ENCODE assay signal across 16 cellular contexts in genomic region chr14:23380197-23381016, GRCh38. TPM values are rescaled to one million over a fixed set of nuclear protein-coding genes. Genes with fewer than 3 reads are reported as not detected.
DNase-seq lines count a peak whose midpoint lies in the region; ATAC-seq and TF ChIP-seq lines count a peak whose summit lies in the region.
"Had no signal": no experiment of that assay in that cellular context is flagged by ENCODE, and none has a peak within 500 bp of the region (broad histone marks: within the 10 kb centered on the region; RNA-seq: fewer than 3 reads in every experiment).

No MANE protein-coding gene starts in this region.

- 39 to 49% methylated on average over 16 of the region's 16 CpGs for WGBS in heart right ventricle, 2 donors

- peak in 5 of 9 donors; percentile 1 to 11 (median 7) for TF ChIP-seq CTCF in heart right ventricle (IDR thresholded peaks at IDR 0.05)
- peak; percentile 0 for TF ChIP-seq CTCF in osteocyte (IDR thresholded peaks at IDR 0.05)

- H3K4me3 ChIP-seq in heart right ventricle, result no peak overlapping the region
- H3K4me3 ChIP-seq: gastroesophageal sphincter, upper lobe of left lung had no signal

- H3K9me3 ChIP-seq in T-helper 17 cell (ENCODE audit: control insufficient read depth, low read length, poor library complexity, severe bottlenecking), result no peaks in the 10 kb centered on the region
- no peaks in the 10 kb centered on the region for H3K9me3 ChIP-seq in heart right ventricle
- H3K9me3 ChIP-seq: gastroesophageal sphincter, upper lobe of left lung had no signal

- no peaks in the 10 kb centered on the region for H3K9me3 Mint-ChIP-seq in osteocyte (ENCODE audit: unreplicated experiment)
- H3K9me3 Mint-ChIP-seq: naive thymus-derived CD8-positive, alpha-beta T cell had no signal

- peak; percentile 27 for ATAC-seq in T-helper 17 cell
- peak; percentile 1 to 26 (median 4) for ATAC-seq in heart right ventricle
- ATAC-seq: sciatic nerve had no signal

- H3K27me3 Mint-ChIP-seq in T-helper 17 cell, result peaks cover 49% of the 10 kb centered on the region
- H3K27me3 Mint-ChIP-seq in osteocyte (ENCODE audit: unreplicated experiment), result peaks cover 34% of the 10 kb centered on the region

- peaks cover 0 to 7% (median 0%) of the 10 kb centered on the region in 7 donors for H3K27me3 ChIP-seq in heart right ventricle
- H3K27me3 ChIP-seq: upper lobe of left lung had no signal

- intact Hi-C loops in heart right ventricle (cut with DNase I), result loop anchor here in 7 of 10 donors (1.0 to 10.0 kb wide), 6 partner anchors 52 to 116 kb away; no protein-coding TSS in a partner anchor

- no peaks in the 10 kb centered on the region for H3K4me1 Mint-ChIP-seq in T-helper 17 cell
- peaks cover 4% of the 10 kb centered on the region for H3K4me1 Mint-ChIP-seq in osteocyte (ENCODE audit: unreplicated experiment)

- H3K27ac ChIP-seq in heart right ventricle, result peak overlapping the region in 4 of 10 donors; percentile 15 to 48 (median 20)
- H3K27ac ChIP-seq: gastroesophageal sphincter, upper lobe of left lung, VCaP had no signal

- H3K36me3 ChIP-seq in heart right ventricle, result peaks cover 0 to 51% (median 8%) of the 10 kb centered on the region in 9 donors
- H3K36me3 ChIP-seq: gastroesophageal sphincter, upper lobe of left lung had no signal

- peaks cover 0 to 46% (median 8%) of the 10 kb centered on the region in 9 donors for H3K4me1 ChIP-seq in heart right ventricle

- H3K36me3 Mint-ChIP-seq in T-helper 17 cell (ENCODE audit: low read depth) (no peaks in the 10 kb centered on the region), osteocyte (ENCODE audit: unreplicated experiment) (no peaks in the 10 kb centered on the region)
- H3K36me3 Mint-ChIP-seq: naive thymus-derived CD8-positive, alpha-beta T cell had no signal

- H3K27ac Mint-ChIP-seq in T-helper 17 cell, result no peak overlapping the region
- H3K27ac Mint-ChIP-seq in osteocyte (ENCODE audit: unreplicated experiment), result no peak overlapping the region
- H3K27ac Mint-ChIP-seq: naive thymus-derived CD8-positive, alpha-beta T cell had no signal

- H3K4me3 Mint-ChIP-seq in T-helper 17 cell, result no peak overlapping the region
- no peak overlapping the region for H3K4me3 Mint-ChIP-seq in osteocyte (ENCODE audit: unreplicated experiment)
- H3K4me3 Mint-ChIP-seq: naive thymus-derived CD8-positive, alpha-beta T cell had no signal

- DNase-seq in NCI-H2171 treated with DMSO at 0.1 percent for 48 hours (lab: John Stamatoyannopoulos, UW) (peak; percentile 36), NCI-H2171 (lab: John Stamatoyannopoulos, UW) (no peak), T-helper 17 cell (no peak), heart right ventricle (no peak), osteocyte (ENCODE audit: extremely low spot score, unreplicated experiment) (no peak), AML-193 (lab: John Stamatoyannopoulos, UW) (no peak), NCI-H446 (lab: John Stamatoyannopoulos, UW) (no peak), NCI-H1092 treated with DMSO at 0.1 percent for 48 hours (lab: John Stamatoyannopoulos, UW) (no peak)
- DNase-seq: activated gamma-delta T cell, kidney glomerular epithelial cell had no signal

RNA-seq across cellular contexts. Expression of gene CMTM5, which starts 3.6 kb away (rescaled TPM):
- total RNA-seq in T-helper 17 cell (10 to 100 TPM in 1 of 2 donors, 1 to 10 TPM in 1; 2.5 to 29.1 TPM), heart right ventricle (under 1 TPM in 3 of 10 donors, not detected in 7; 0.32 to 0.53 (median 0.49) TPM), osteocyte (not detected in 2 replicates)
- polyA plus RNA-seq in heart right ventricle, result 1 to 10 TPM; 2.9 to 5.3 TPM
- total RNA-seq: A172; naive thymus-derived CD8-positive, alpha-beta T cell had no signal
- polyA plus RNA-seq: naive thymus-derived CD8-positive, alpha-beta T cell had no signal

RNA-seq across cellular contexts. Expression of gene IL25, which starts 7.8 kb away (rescaled TPM):
- not detected for total RNA-seq in T-helper 17 cell
- under 1 TPM in 1 of 10 donors, not detected in 9; 0.29 TPM for total RNA-seq in heart right ventricle
- not detected for polyA plus RNA-seq in heart right ventricle
- total RNA-seq in osteocyte, result not detected in 2 replicates
- total RNA-seq: A172; gastroesophageal sphincter; naive thymus-derived CD8-positive, alpha-beta T cell; sciatic nerve; upper lobe of left lung had no signal
- polyA plus RNA-seq: naive thymus-derived CD8-positive, alpha-beta T cell had no signal

RNA-seq across cellular contexts. Expression of gene EFS, which starts 15.4 kb away (rescaled TPM):
- not detected for total RNA-seq in T-helper 17 cell
- 1 to 10 TPM; 1.1 to 3.7 (median 2.2) TPM for total RNA-seq in heart right ventricle
- 1 to 10 TPM; 3.7 to 6.0 TPM for polyA plus RNA-seq in heart right ventricle
- total RNA-seq in osteocyte, result 30.5 and 31.9 TPM in 2 replicates
- total RNA-seq: A172; naive thymus-derived CD8-positive, alpha-beta T cell had no signal
- polyA plus RNA-seq: naive thymus-derived CD8-positive, alpha-beta T cell had no signal

RNA-seq across cellular contexts. Expression of gene MYH6, which starts 27.7 kb away (rescaled TPM):
- not detected for total RNA-seq in T-helper 17 cell
- 1,000 to 10,000 TPM in 2 of 10 donors, 100 to 1,000 TPM in 6, 10 to 100 TPM in 2; 76.6 to 7,525 (median 125) TPM for total RNA-seq in heart right ventricle
- polyA plus RNA-seq in heart right ventricle, result 1,000 to 10,000 TPM; 3,967 to 5,106 TPM
- total RNA-seq in osteocyte, result not detected in 2 replicates
- total RNA-seq: A172; gastroesophageal sphincter; naive thymus-derived CD8-positive, alpha-beta T cell; sciatic nerve; upper lobe of left lung had no signal
- polyA plus RNA-seq: naive thymus-derived CD8-positive, alpha-beta T cell had no signal

RNA-seq across cellular contexts. Expression of gene SLC22A17, which starts 27.7 kb away (rescaled TPM):
- total RNA-seq in T-helper 17 cell, result 10 to 100 TPM in 1 of 2 donors, 1 to 10 TPM in 1; 3.7 to 10.5 TPM
- 10 to 100 TPM in 4 of 10 donors, 1 to 10 TPM in 6; 4.8 to 18.9 (median 9.6) TPM for total RNA-seq in heart right ventricle
- polyA plus RNA-seq in heart right ventricle, result 10 to 100 TPM in 1 of 2 donors, 1 to 10 TPM in 1; 9.9 to 10.6 TPM
- 36.4 and 42.7 TPM in 2 replicates for total RNA-seq in osteocyte
